1 cellular context compared by ENCODE assay signal in genomic region chr16:3150346-3151218, GRCh38.
TF ChIP-seq lines count a peak whose summit lies in the region.

No MANE protein-coding gene starts in this region.

TF ChIP-seq in HEK293, 187 proteins besides CTCF, POLR2A, EP300 and RAD21 (continued from another document and continues in another):
- TF ChIP-seq KLF17 (tag by site-specific recombination; IDR thresholded peaks at IDR 0.05), result peak; percentile 85
- no peak; the same call in 1 of the 2 replicates for TF ChIP-seq ZFP69B (tag by site-specific recombination; IDR thresholded peaks at IDR 0.05)
- no peak; the same call in 1 of the 2 replicates for TF ChIP-seq ZBTB21 (tag by site-specific recombination; IDR thresholded peaks at IDR 0.05)
- no peak for TF ChIP-seq BCL11A (tag by site-specific recombination; IDR thresholded peaks at IDR 0.05; ENCODE audit: low read depth)
- TF ChIP-seq ZNF449 (tag by site-specific recombination; IDR thresholded peaks at IDR 0.05), result peak; percentile 8; the same call in 1 of the 2 replicates
- TF ChIP-seq ZNF558 (tag by site-specific recombination; IDR thresholded peaks at IDR 0.05), result peak; percentile 31; the same call in 1 of the 2 replicates
- peak; percentile 78 for TF ChIP-seq ZNF394 (tag by site-specific recombination; IDR thresholded peaks at IDR 0.05; ENCODE audit: borderline replicate concordance)
- TF ChIP-seq GFI1B (tag by site-specific recombination; IDR thresholded peaks at IDR 0.05), result no peak
- TF ChIP-seq ZNF518A (tag by site-specific recombination; conservative IDR thresholded peaks at IDR 0.05; ENCODE audit: low read depth), result no peak
- peak; percentile 40; the same call in 1 of the 2 replicates for TF ChIP-seq ZXDB (tag by site-specific recombination; IDR thresholded peaks at IDR 0.05)
- peak; percentile 88; the same call in 1 of the 2 replicates for TF ChIP-seq ZBTB20 (tag by site-specific recombination; IDR thresholded peaks at IDR 0.05)
- TF ChIP-seq ZNF513 (tag by site-specific recombination; IDR thresholded peaks at IDR 0.05), result 0 out of 2 replicates have a peak, but pooled peaks have one; percentile 9
- TF ChIP-seq ZNF785 (tag by site-specific recombination; IDR thresholded peaks at IDR 0.05), result peak; percentile 16; the same call in 1 of the 2 replicates
- no peak for TF ChIP-seq ZNF549 (tag by site-specific recombination; IDR thresholded peaks at IDR 0.05)
- peak; percentile 66; the same call in 1 of the 2 replicates for TF ChIP-seq ZNF184 (tag by site-specific recombination; IDR thresholded peaks at IDR 0.05)
- peak; percentile 32; the same call in 1 of the 2 replicates for TF ChIP-seq ZSCAN18 (tag by site-specific recombination; IDR thresholded peaks at IDR 0.05)
- TF ChIP-seq ZNF24 (tag by site-specific recombination; IDR thresholded peaks at IDR 0.05), result peak; percentile 88
- TF ChIP-seq ZNF140 (tag by site-specific recombination; IDR thresholded peaks at IDR 0.05), result no peak
- TF ChIP-seq HIC1 (tag by site-specific recombination; IDR thresholded peaks at IDR 0.05), result no peak
- TF ChIP-seq ZNF704 (tag by site-specific recombination; IDR thresholded peaks at IDR 0.05), result no peak
- TF ChIP-seq ZNF610 (tag by site-specific recombination; IDR thresholded peaks at IDR 0.05; ENCODE audit: borderline replicate concordance), result 0 out of 2 replicates have a peak, but pooled peaks have one; percentile 9
- no peak for TF ChIP-seq ZNF280C (tag by site-specific recombination; IDR thresholded peaks at IDR 0.05)
- no peak for TF ChIP-seq ZFHX2 (tag by site-specific recombination; conservative IDR thresholded peaks at IDR 0.05)
- peak; percentile 70; the same call in 1 of the 2 replicates for TF ChIP-seq TRIM28 (IDR thresholded peaks at IDR 0.05; ENCODE audit: borderline replicate concordance, low read length)
- no peak for TF ChIP-seq ZNF670 (tag by site-specific recombination; IDR thresholded peaks at IDR 0.05; ENCODE audit: low read depth)
- TF ChIP-seq ZSCAN16 (tag by site-specific recombination; IDR thresholded peaks at IDR 0.05), result no peak
- no peak for TF ChIP-seq ZNF280D (tag by site-specific recombination; IDR thresholded peaks at IDR 0.05)
- peak; percentile 34 for TF ChIP-seq ZBTB26 (tag by site-specific recombination; optimal IDR thresholded peaks at IDR 0.05)
- peak; percentile 77 for TF ChIP-seq SP2 (tag by site-specific recombination; IDR thresholded peaks at IDR 0.05)
- TF ChIP-seq ZBTB17 (tag by site-specific recombination; IDR thresholded peaks at IDR 0.05), result peak; percentile 93
- no peak; the same call in 1 of the 2 replicates for TF ChIP-seq ZSCAN4 (tag by site-specific recombination; IDR thresholded peaks at IDR 0.05)
- peak; percentile 79 for TF ChIP-seq ZBTB8A (tag by site-specific recombination; IDR thresholded peaks at IDR 0.05)
